Comparison of ENCODE assay signal across 11 cellular contexts in genomic region chr6:30645989-30646388, GRCh38. TPM values are rescaled to one million over a fixed set of nuclear protein-coding genes. Genes with fewer than 3 reads are reported as not detected.
DNase-seq lines count a peak whose midpoint lies in the region; ATAC-seq, FAIRE-seq and TF ChIP-seq lines count a peak whose summit lies in the region.
"Had no signal": no experiment of that assay in that cellular context is flagged by ENCODE, and none has a peak within 500 bp of the region (broad histone marks: within the 10 kb centered on the region; RNA-seq: fewer than 3 reads in every experiment).

No MANE protein-coding gene starts in this region.

- H3K36me3 Mint-ChIP-seq in Caco-2 (ENCODE audit: insufficient read depth, unreplicated experiment): peaks cover 49% of the 10 kb centered on the region

- H3K27me3 Mint-ChIP-seq in Caco-2 (ENCODE audit: insufficient read depth, unreplicated experiment): no peaks in the 10 kb centered on the region

- no peak overlapping the region for H3K27ac ChIP-seq in OCI-LY7 (ENCODE audit: low read depth, low read length, poor library complexity, severe bottlenecking)
- H3K27ac ChIP-seq in keratinocyte (ENCODE audit: control insufficient read depth, insufficient read depth, low read length): no peak overlapping the region
- no peak overlapping the region for H3K27ac ChIP-seq in SJCRH30

- BruUV-seq in Caco-2 (replicated peaks; lab: Mats Ljungman, UMichigan) (no TSS peak), OCI-LY7 (replicated peaks; lab: Mats Ljungman, UMichigan) (no TSS peak)

- peaks cover 2% of the 10 kb centered on the region for H3K9me1 ChIP-seq in keratinocyte (ENCODE audit: control insufficient read depth, extremely low read depth, insufficient read depth, low read length)

- H3K36me3 ChIP-seq in Caco-2 (ENCODE audit: control insufficient read depth, insufficient read depth, low read length) (peaks cover 2% of the 10 kb centered on the region), OCI-LY7 (ENCODE audit: insufficient read depth, low read length) (peaks cover 17% of the 10 kb centered on the region), keratinocyte (ENCODE audit: control insufficient read depth in 2 of 2, extremely low read depth in 1 of 2, insufficient read depth in 2 of 2, low read length in 2 of 2) (peaks cover 6 to 16% of the 10 kb centered on the region in 2 experiments), SJCRH30 (peaks cover 3% of the 10 kb centered on the region)

- no peaks in the 10 kb centered on the region for H3K9me3 Mint-ChIP-seq in Caco-2 (ENCODE audit: unreplicated experiment)

- ATAC-seq in GM18873 (IDR thresholded peaks at IDR 0.05; ENCODE audit: low FRiP score, unreplicated experiment): no peak

- no peaks in the 10 kb centered on the region; the same call in 1 of the 2 replicates for H4K20me1 ChIP-seq in OCI-LY7 (ENCODE audit: insufficient read depth, low read length)
- H4K20me1 ChIP-seq in keratinocyte (ENCODE audit: control insufficient read depth, extremely low read depth, insufficient read depth, low read length): no peaks in the 10 kb centered on the region

- DNase-seq in Caco-2 (no peak), OCI-LY7 (ENCODE audit: low spot score) (no peak), keratinocyte (ENCODE audit: low read depth, low spot score) (no peak), GM13977 (ENCODE audit: low spot score) (no peak), SJCRH30 (no peak)
- DNase-seq: activated naive CD4-positive, alpha-beta T cell treated with anti-CD3 and anti-CD28 coated beads, Interleukin-2, amount 50 U/mL, for 16 hours; gastrocnemius medialis; GDM1; OCI-M1 had no signal

- POLR2A ChIA-PET in Caco-2 (lab: Charles Lee) (interaction anchor here (1.1 kb wide), 1 partner anchor 75 kb away, joined by 3 read pairs; the partner anchor contains the start of gene ABCF1), OCI-LY7 (lab: Charles Lee) (interaction anchor here (1.2 kb wide), 1 partner anchor 33 kb away, joined by 5 read pairs; no protein-coding TSS in a partner anchor)

- TF ChIP-seq CTCF in Caco-2 (IDR thresholded peaks at IDR 0.05; ENCODE audit: insufficient read depth in 1 of 2, low read depth in 1 of 2, low read length in 1 of 2, severe bottlenecking in 1 of 2, unreplicated experiment in 1 of 2): no peak
- no peak for TF ChIP-seq CTCF in OCI-LY7 (conservative IDR thresholded peaks at IDR 0.05; ENCODE audit: low read length)
- TF ChIP-seq CTCF in keratinocyte (optimal IDR thresholded peaks at IDR 0.05 in 1 of 3, IDR thresholded peaks at IDR 0.05 in 1 of 3, conservative IDR thresholded peaks at IDR 0.05 in 1 of 3; ENCODE audit: extremely low read depth in 1 of 3, insufficient read depth in 2 of 3, low read length in 3 of 3): no peak
- TF ChIP-seq CTCF in GM13977 (IDR thresholded peaks at IDR 0.05; ENCODE audit: extremely low read depth, insufficient read depth, missing control alignments): no peak

- H3K27me3 ChIP-seq in Caco-2 (replicated peaks; ENCODE audit: control insufficient read depth, insufficient read depth, low read length): no peaks in the 10 kb centered on the region
- no peaks in the 10 kb centered on the region for H3K27me3 ChIP-seq in keratinocyte (ENCODE audit: control insufficient read depth, extremely low read depth, insufficient read depth, low read length)
- no peaks in the 10 kb centered on the region for H3K27me3 ChIP-seq in SJCRH30
- H3K27me3 ChIP-seq: gastrocnemius medialis, right atrium auricular region had no signal

- intact Hi-C loops in Caco-2 (cut with micrococcal nuclease; ENCODE audit: unreplicated experiment): loop anchor here (2.0 kb wide), 2 partner anchors 27 to 77 kb away; partner anchors contain the start of gene DHX16
- intact Hi-C loops in OCI-LY7 (cut with micrococcal nuclease; ENCODE audit: unreplicated experiment): no loop called here

- FAIRE-seq in keratinocyte (lab: Jason Lieb, UNC): no peak

- H3K4me3 ChIP-seq in Caco-2 (ENCODE audit: low read depth, low read length) (no peak overlapping the region), OCI-LY7 (ENCODE audit: low read depth, low read length, poor library complexity, severe bottlenecking) (peak overlapping the region; percentile 93), keratinocyte (ENCODE audit: control insufficient read depth in 2 of 3, extremely low read depth in 1 of 3, insufficient read depth in 2 of 3, low read depth in 1 of 3, low read length in 3 of 3) (no peak overlapping the region), SJCRH30 (no peak overlapping the region)

- CTCF ChIA-PET in Caco-2 (lab: Charles Lee): no interaction called here
- CTCF ChIA-PET in OCI-LY7 (lab: Charles Lee; ENCODE audit: unreplicated experiment): no interaction called here

- peak overlapping the region; percentile 82 for H3K4me3 Mint-ChIP-seq in Caco-2 (ENCODE audit: unreplicated experiment)

- H3K9ac ChIP-seq in keratinocyte (ENCODE audit: control insufficient read depth, extremely low read depth, insufficient read depth, low read length): no peak overlapping the region

- H3K4me1 ChIP-seq in Caco-2: peaks cover 4% of the 10 kb centered on the region; the same call in 1 of the 2 replicates
- peaks cover 16% of the 10 kb centered on the region for H3K4me1 ChIP-seq in OCI-LY7 (ENCODE audit: insufficient read depth, low read length, poor library complexity, severe bottlenecking)
- peaks cover 12% of the 10 kb centered on the region for H3K4me1 ChIP-seq in keratinocyte (ENCODE audit: control insufficient read depth, extremely low read depth, insufficient read depth, low read length)
- no peaks in the 10 kb centered on the region for H3K4me1 ChIP-seq in SJCRH30

- H2AFZ ChIP-seq in OCI-LY7 (ENCODE audit: low read length) (no peak overlapping the region), keratinocyte (ENCODE audit: control insufficient read depth, low read length) (no peak overlapping the region)

- dilution Hi-C loops in keratinocyte (cut with MboI; ENCODE audit: extremely low pct_ligation_motif_present, low sequenced_read_pairs): no loop called here

- H3K4me2 ChIP-seq in OCI-LY7 (ENCODE audit: low read length): peak overlapping the region; percentile 70
- peak overlapping the region; percentile 79 for H3K4me2 ChIP-seq in keratinocyte (ENCODE audit: control insufficient read depth, extremely low read depth, insufficient read depth, low read depth, low read length)

- H3K4me1 Mint-ChIP-seq in Caco-2 (ENCODE audit: low read depth, unreplicated experiment): peaks cover 22% of the 10 kb centered on the region

- no peaks in the 10 kb centered on the region for H3K9me2 ChIP-seq in OCI-LY7 (ENCODE audit: insufficient read depth, low read length)

- H3K79me2 ChIP-seq in OCI-LY7 (ENCODE audit: insufficient read depth, low read depth, low read length): peaks cover 29% of the 10 kb centered on the region; the same call in 1 of the 2 replicates
- H3K79me2 ChIP-seq in keratinocyte (ENCODE audit: control insufficient read depth, insufficient read depth, low read length): peaks cover 21% of the 10 kb centered on the region

- H3K27ac Mint-ChIP-seq in Caco-2 (ENCODE audit: unreplicated experiment): peak overlapping the region; percentile 67

- in situ Hi-C loops in GM13977 (cut with MboI; ENCODE audit: low pct_unique_long_range_greater_than_20kb, low sequenced_read_pairs, unreplicated experiment): no loop called here

- H3K9me3 ChIP-seq in Caco-2 (no peaks in the 10 kb centered on the region), OCI-LY7 (ENCODE audit: low read length) (no peaks in the 10 kb centered on the region), keratinocyte (ENCODE audit: control insufficient read depth, low read depth, low read length) (no peaks in the 10 kb centered on the region), SJCRH30 (replicated peaks) (no peaks in the 10 kb centered on the region)
- H3K9me3 ChIP-seq: gastrocnemius medialis, right atrium auricular region had no signal

RNA-seq across cellular contexts. Expression of gene C6orf136, which starts 0.9 kb away (rescaled TPM):
- total RNA-seq in Caco-2 (2022) (25.4 and 25.7 TPM in 2 replicates), OCI-LY7 (2022) (26.7 and 29.5 TPM in 2 replicates)
- total RNA-seq in OCI-LY7 (2014; rRNA removed; shearing (Covaris generic)): 9.1 and 14.7 TPM in 2 replicates
- polyA plus RNA-seq in keratinocyte: 6.7 to 8.7 TPM (median 7.8 TPM) in 3 replicates
- polyA plus RNA-seq in keratinocyte (2011; ENCODE audit: low read depth): 20.8 TPM
- 8.2 and 8.4 TPM in 2 replicates for polyA plus RNA-seq in keratinocyte (2011; cell fraction: cytosol; rRNA removed)
- polyA plus RNA-seq in keratinocyte (2011; cell fraction: nucleus; rRNA removed): 16.8 and 19.2 TPM in 2 replicates
- polyA plus RNA-seq in keratinocyte (2012; ENCODE audit: low replicate concordance): 11.1 and 21.4 TPM in 2 replicates
- 12.0 to 16.0 TPM (median 13.8 TPM) in 3 replicates for polyA minus RNA-seq in keratinocyte
- 5.6 TPM for polyA minus RNA-seq in keratinocyte (2011; cell fraction: cytosol; rRNA and poly(A)+ RNA removed)
- 2.3 and 3.5 TPM in 2 replicates for polyA minus RNA-seq in keratinocyte (2011; cell fraction: nucleus; rRNA and poly(A)+ RNA removed)
- 9.1 and 10.0 TPM in 2 replicates for total RNA-seq in SJCRH30 (2014; rRNA removed; shearing (Covaris generic))

RNA-seq across cellular contexts. Expression of gene ATAT1, which starts 19.3 kb away (rescaled TPM):
- total RNA-seq in Caco-2 (2022) (17.9 and 19.7 TPM in 2 replicates), OCI-LY7 (2022) (17.8 and 19.6 TPM in 2 replicates)
- 4.7 and 10.4 TPM in 2 replicates for total RNA-seq in OCI-LY7 (2014; rRNA removed; shearing (Covaris generic))
- 3.8 to 6.0 TPM (median 5.4 TPM) in 3 replicates for polyA plus RNA-seq in keratinocyte
- polyA plus RNA-seq in keratinocyte (2011; ENCODE audit: low read depth): 5.3 TPM
- polyA plus RNA-seq in keratinocyte (2011; cell fraction: cytosol; rRNA removed): 2.9 and 3.8 TPM in 2 replicates
- 28.7 TPM in 2 replicates for polyA plus RNA-seq in keratinocyte (2011; cell fraction: nucleus; rRNA removed)
- 4.8 and 5.3 TPM in 2 replicates for polyA plus RNA-seq in keratinocyte (2012; ENCODE audit: low replicate concordance)
- 1.4 to 5.8 TPM (median 5.5 TPM) in 3 replicates for polyA minus RNA-seq in keratinocyte
- polyA minus RNA-seq in keratinocyte (2011; cell fraction: cytosol; rRNA and poly(A)+ RNA removed): 1.3 TPM
- polyA minus RNA-seq in keratinocyte (2011; cell fraction: nucleus; rRNA and poly(A)+ RNA removed): 3.7 and 5.4 TPM in 2 replicates
- 11.4 and 13.0 TPM in 2 replicates for total RNA-seq in SJCRH30 (2014; rRNA removed; shearing (Covaris generic))

RNA-seq across cellular contexts. Expression of gene DHX16, which starts 26.8 kb away (rescaled TPM):
- total RNA-seq in Caco-2 (2022) (36.6 and 40.6 TPM in 2 replicates), OCI-LY7 (2022) (32.1 and 37.5 TPM in 2 replicates)
- total RNA-seq in OCI-LY7 (2014; rRNA removed; shearing (Covaris generic)): 27.1 and 30.5 TPM in 2 replicates
- polyA plus RNA-seq in keratinocyte: 27.9 to 36.4 TPM (median 34.2 TPM) in 3 replicates
- polyA plus RNA-seq in keratinocyte (2011; ENCODE audit: low read depth): 22.4 TPM
- polyA plus RNA-seq in keratinocyte (2011; cell fraction: cytosol; rRNA removed): 25.8 and 30.8 TPM in 2 replicates
- 81.4 and 88.3 TPM in 2 replicates for polyA plus RNA-seq in keratinocyte (2011; cell fraction: nucleus; rRNA removed)
- polyA plus RNA-seq in keratinocyte (2012; ENCODE audit: low replicate concordance): 18.0 and 27.7 TPM in 2 replicates
- polyA minus RNA-seq in keratinocyte: 39.2 to 59.7 TPM (median 49.4 TPM) in 3 replicates
- 23.2 TPM for polyA minus RNA-seq in keratinocyte (2011; cell fraction: cytosol; rRNA and poly(A)+ RNA removed)
- 20.4 and 24.4 TPM in 2 replicates for polyA minus RNA-seq in keratinocyte (2011; cell fraction: nucleus; rRNA and poly(A)+ RNA removed)
- 26.5 and 29.0 TPM in 2 replicates for total RNA-seq in SJCRH30 (2014; rRNA removed; shearing (Covaris generic))

RNA-seq across cellular contexts. Expression of gene MRPS18B, which starts 28.3 kb away (rescaled TPM):
- total RNA-seq in Caco-2 (2022) (60.0 and 62.6 TPM in 2 replicates), OCI-LY7 (2022) (77.3 and 79.6 TPM in 2 replicates)
- total RNA-seq in OCI-LY7 (2014; rRNA removed; shearing (Covaris generic)): 44.2 and 59.0 TPM in 2 replicates
- polyA plus RNA-seq in keratinocyte: 55.0 to 74.6 TPM (median 59.8 TPM) in 3 replicates
- 35.4 TPM for polyA plus RNA-seq in keratinocyte (2011; ENCODE audit: low read depth)
- 53.6 and 56.9 TPM in 2 replicates for polyA plus RNA-seq in keratinocyte (2011; cell fraction: cytosol; rRNA removed)
- 48.9 and 52.9 TPM in 2 replicates for polyA plus RNA-seq in keratinocyte (2011; cell fraction: nucleus; rRNA removed)
- 44.2 and 47.0 TPM in 2 replicates for polyA plus RNA-seq in keratinocyte (2012; ENCODE audit: low replicate concordance)
- 37.1 to 54.6 TPM (median 42.7 TPM) in 3 replicates for polyA minus RNA-seq in keratinocyte
- 23.8 TPM for polyA minus RNA-seq in keratinocyte (2011; cell fraction: cytosol; rRNA and poly(A)+ RNA removed)
- polyA minus RNA-seq in keratinocyte (2011; cell fraction: nucleus; rRNA and poly(A)+ RNA removed): 18.6 and 29.6 TPM in 2 replicates
- total RNA-seq in SJCRH30 (2014; rRNA removed; shearing (Covaris generic)): 48.8 and 51.6 TPM in 2 replicates

RNA-seq across cellular contexts. Expression of gene PPP1R10, which starts 28.9 kb away (rescaled TPM):
- total RNA-seq in Caco-2 (2022) (91.3 and 95.4 TPM in 2 replicates), OCI-LY7 (2022) (150 and 155 TPM in 2 replicates)
- total RNA-seq in OCI-LY7 (2014; rRNA removed; shearing (Covaris generic)): 103 and 126 TPM in 2 replicates
- 25.3 to 36.6 TPM (median 30.0 TPM) in 3 replicates for polyA plus RNA-seq in keratinocyte
- 40.6 TPM for polyA plus RNA-seq in keratinocyte (2011; ENCODE audit: low read depth)
- 13.9 and 24.0 TPM in 2 replicates for polyA plus RNA-seq in keratinocyte (2011; cell fraction: cytosol; rRNA removed)
- polyA plus RNA-seq in keratinocyte (2011; cell fraction: nucleus; rRNA removed): 104 and 135 TPM in 2 replicates
- 25.5 and 44.1 TPM in 2 replicates for polyA plus RNA-seq in keratinocyte (2012; ENCODE audit: low replicate concordance)
- polyA minus RNA-seq in keratinocyte: 43.2 to 78.2 TPM (median 76.0 TPM) in 3 replicates
- polyA minus RNA-seq in keratinocyte (2011; cell fraction: cytosol; rRNA and poly(A)+ RNA removed): 21.7 TPM
- 79.1 and 175 TPM in 2 replicates for polyA minus RNA-seq in keratinocyte (2011; cell fraction: nucleus; rRNA and poly(A)+ RNA removed)
- 93.7 and 120 TPM in 2 replicates for total RNA-seq in SJCRH30 (2014; rRNA removed; shearing (Covaris generic))
